In the genomic region with DNA sequence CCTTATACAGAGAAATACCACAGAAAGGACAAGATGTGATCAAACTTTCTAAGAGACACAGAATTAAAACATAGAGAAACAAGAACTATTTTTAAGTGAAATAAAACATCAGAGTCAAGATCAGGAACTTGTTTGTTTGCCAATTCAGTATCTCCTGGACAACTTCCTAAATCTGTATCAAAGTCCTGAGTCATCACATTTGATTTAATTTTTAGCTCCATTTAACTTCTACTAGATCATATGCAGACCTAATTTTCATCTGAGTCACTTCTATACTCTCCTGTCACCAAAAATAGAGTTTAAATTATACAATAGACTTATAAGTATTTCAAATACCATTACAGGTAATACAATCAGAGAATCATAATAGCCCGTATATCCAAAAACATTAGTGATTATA, we compare ENCODE assay signal across 22 cellular contexts.
"Had no signal": no experiment of that assay in that cellular context is flagged by ENCODE, and none has a peak within 500 bp of the region (broad histone marks: within the 10 kb centered on the region; RNA-seq: fewer than 3 reads in every experiment).

No MANE protein-coding gene starts in this region.

- DNase-seq: activated naive CD4-positive, alpha-beta T cell; activated naive CD8-positive, alpha-beta T cell treated with anti-CD3 and anti-CD28 coated beads for 36 hours; activated T-cell treated with anti-CD3 and anti-CD28 coated beads, Interleukin-2, amount 50 U/mL, for 1 hour; cerebellar nuclear complex; foreskin melanocyte; kidney glomerular epithelial cell; left lung; naive B cell; psoas muscle; stimulated activated CD4-positive, alpha-beta T cell treated with anti-CD3 and anti-CD28 coated beads, Interleukin-2, amount 100 ng/mL, for 24 hours; stomach; transverse colon had no signal

- H2AFZ ChIP-seq: hepatocyte, neural progenitor cell had no signal

- H3K4me1 ChIP-seq: breast epithelium, left lung, suprapubic skin had no signal

- H3K79me2 ChIP-seq: hepatocyte had no signal

- H3K27ac ChIP-seq: breast epithelium, epithelial cell of prostate, hepatocyte, left lung, neural progenitor cell, psoas muscle, right atrium auricular region, skin epidermis, stomach, suprapubic skin, transverse colon had no signal

- H3K9ac ChIP-seq: neural progenitor cell had no signal

- H3K36me3 ChIP-seq: breast epithelium, left lung, neural progenitor cell, right atrium auricular region, stomach, suprapubic skin, transverse colon had no signal

- H3K27me3 ChIP-seq: breast epithelium, hepatocyte, left lung, neural progenitor cell, right atrium auricular region, stomach, suprapubic skin, transverse colon had no signal

- H3K4me2 ChIP-seq: hepatocyte, neural progenitor cell had no signal

- H3K9me3 ChIP-seq: breast epithelium, left lung, psoas muscle, right atrium auricular region, stomach, suprapubic skin, transverse colon had no signal

- ATAC-seq: left lung; psoas muscle; stimulated activated memory B cell treated with anti-CD40 and anti-IgM and Interleukin-4, amounts not matched to agents 10 μg/mL and 1 μg/mL and 100 μg/mL, for 72 hours; WTC11 had no signal

- H3K4me3 ChIP-seq: breast epithelium, hepatocyte, left lung, lung, neural progenitor cell, psoas muscle, right atrium auricular region, skin epidermis, stomach, suprapubic skin, transverse colon had no signal
